In the genomic region with DNA sequence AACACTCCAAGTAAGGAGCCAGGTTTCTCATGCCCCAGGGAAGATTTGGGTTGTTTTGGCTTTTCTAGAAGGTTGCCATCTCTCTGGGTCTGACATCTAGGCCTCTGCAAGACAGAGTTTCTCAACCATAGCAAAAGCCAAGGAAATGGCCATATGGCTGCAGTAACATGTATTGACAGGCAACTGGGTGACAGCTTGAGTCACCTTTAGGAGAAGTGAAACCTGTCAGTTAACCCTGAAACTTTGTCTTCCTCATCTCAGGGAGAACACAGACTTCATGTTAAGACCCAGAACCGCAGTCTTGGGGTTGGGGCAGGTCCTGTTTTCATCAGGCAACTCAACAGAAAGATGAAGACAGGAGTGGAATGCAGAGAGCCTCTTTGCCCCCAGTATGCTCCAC, we compare ENCODE assay signal across 10 cellular contexts. TPM values are rescaled to one million over a fixed set of nuclear protein-coding genes. Genes with fewer than 3 reads are reported as not detected.
DNase-seq lines count a peak whose midpoint lies in the region; ATAC-seq, FAIRE-seq and TF ChIP-seq lines count a peak whose summit lies in the region.
"Had no signal": no experiment of that assay in that cellular context is flagged by ENCODE, and none has a peak within 500 bp of the region (broad histone marks: within the 10 kb centered on the region; RNA-seq: fewer than 3 reads in every experiment).

No MANE protein-coding gene starts in this region.

- H3K9me3 Mint-ChIP-seq in stimulated activated naive CD8-positive, alpha-beta T cell treated with anti-CD3 and anti-CD28 coated beads, Interleukin-15, Interleukin-2, amounts not matched to agents 100 ng/mL and 50 ng/mL, for 24 hours, result peaks cover 14% of the 10 kb centered on the region
- peaks cover 18% of the 10 kb centered on the region for H3K9me3 Mint-ChIP-seq in chondrocyte (ENCODE audit: low read depth)

- peak overlapping the region; percentile 95 for H3K27ac ChIP-seq in OCI-LY3 (ENCODE audit: low read length)

- peaks cover 10% of the 10 kb centered on the region for H3K36me3 ChIP-seq in OCI-LY3 (replicated peaks; ENCODE audit: low read depth, low read length)
- H3K36me3 ChIP-seq: cardiac muscle cell had no signal

- DNase-seq in NCI-H2171 treated with DMSO at 0.1 percent for 48 hours (lab: John Stamatoyannopoulos, UW) (peak; percentile 6), NCI-H2171 (lab: John Stamatoyannopoulos, UW) (no peak), RCC 7860 (ENCODE audit: low spot score) (no peak), chondrocyte (ENCODE audit: low spot score) (no peak), LoVo (ENCODE audit: low spot score) (no peak)

- peaks cover 16% of the 10 kb centered on the region for H3K4me1 Mint-ChIP-seq in stimulated activated naive CD8-positive, alpha-beta T cell treated with anti-CD3 and anti-CD28 coated beads, Interleukin-15, Interleukin-2, amounts not matched to agents 100 ng/mL and 50 ng/mL, for 24 hours (ENCODE audit: low read depth)
- no peaks in the 10 kb centered on the region for H3K4me1 Mint-ChIP-seq in chondrocyte (ENCODE audit: low read depth)

- no peaks in the 10 kb centered on the region for H3K79me2 ChIP-seq in OCI-LY3 (ENCODE audit: low read length)

- peak; percentile 97 for ATAC-seq in HG02943 (IDR thresholded peaks at IDR 0.05; ENCODE audit: low read depth, unreplicated experiment)

- H4K20me1 ChIP-seq in OCI-LY3 (ENCODE audit: insufficient read depth, low read length), result no peaks in the 10 kb centered on the region

- H3K4me3 Mint-ChIP-seq in stimulated activated naive CD8-positive, alpha-beta T cell treated with anti-CD3 and anti-CD28 coated beads, Interleukin-15, Interleukin-2, amounts not matched to agents 100 ng/mL and 50 ng/mL, for 24 hours, result no peak overlapping the region
- H3K4me3 Mint-ChIP-seq in chondrocyte (ENCODE audit: unreplicated experiment), result no peak overlapping the region

- peak overlapping the region; percentile 33; the same call in 1 of the 2 replicates for H2AFZ ChIP-seq in OCI-LY3 (ENCODE audit: low read depth, low read length)

- peaks cover 9% of the 10 kb centered on the region for H3K27me3 Mint-ChIP-seq in stimulated activated naive CD8-positive, alpha-beta T cell treated with anti-CD3 and anti-CD28 coated beads, Interleukin-15, Interleukin-2, amounts not matched to agents 100 ng/mL and 50 ng/mL, for 24 hours
- peaks cover 4% of the 10 kb centered on the region for H3K27me3 Mint-ChIP-seq in chondrocyte (ENCODE audit: low read depth)

- TF ChIP-seq CTCF in OCI-LY3 (IDR thresholded peaks at IDR 0.05; ENCODE audit: low read depth, low read length) (no peak), chondrocyte (IDR thresholded peaks at IDR 0.05) (no peak)

- peak overlapping the region; percentile 45 for H3K27ac Mint-ChIP-seq in stimulated activated naive CD8-positive, alpha-beta T cell treated with anti-CD3 and anti-CD28 coated beads, Interleukin-15, Interleukin-2, amounts not matched to agents 100 ng/mL and 50 ng/mL, for 24 hours
- no peak overlapping the region for H3K27ac Mint-ChIP-seq in chondrocyte (ENCODE audit: unreplicated experiment)

- peaks cover 4% of the 10 kb centered on the region for H3K36me3 Mint-ChIP-seq in stimulated activated naive CD8-positive, alpha-beta T cell treated with anti-CD3 and anti-CD28 coated beads, Interleukin-15, Interleukin-2, amounts not matched to agents 100 ng/mL and 50 ng/mL, for 24 hours (ENCODE audit: low read depth)
- H3K36me3 Mint-ChIP-seq in chondrocyte (ENCODE audit: low read depth), result no peaks in the 10 kb centered on the region

- H3K9me3 ChIP-seq in OCI-LY3 (ENCODE audit: insufficient read depth, low read length), result peaks cover 13% of the 10 kb centered on the region; the same call in 1 of the 2 replicates

- H3K4me3 ChIP-seq in OCI-LY3 (ENCODE audit: low read length), result peak overlapping the region; percentile 59
- H3K4me3 ChIP-seq: cardiac muscle cell had no signal

- H3K9ac ChIP-seq in OCI-LY3 (ENCODE audit: low read length), result peak overlapping the region; percentile 50

- H3K4me2 ChIP-seq in OCI-LY3 (ENCODE audit: low read length), result peak overlapping the region; percentile 81

- H3K4me1 ChIP-seq in OCI-LY3 (ENCODE audit: low read length), result peaks cover 38% of the 10 kb centered on the region

- no peaks in the 10 kb centered on the region for H3K27me3 ChIP-seq in OCI-LY3 (ENCODE audit: low read depth, low read length)
- H3K27me3 ChIP-seq: cardiac muscle cell had no signal

- no peak for FAIRE-seq in RCC 7860 (lab: Jason Lieb, UNC)

RNA-seq across cellular contexts. Expression of gene PLBD1, which starts 46.0 kb away (rescaled TPM):
- 2.4 to 5.5 TPM (median 4.1 TPM) in 3 replicates for total RNA-seq in chondrocyte
- total RNA-seq: A172 had no signal
